21 cellular contexts compared by ENCODE assay signal in genomic region chr4:86055898-86056297, GRCh38.
DNase-seq lines count a peak whose midpoint lies in the region; ATAC-seq and TF ChIP-seq lines count a peak whose summit lies in the region.
"Had no signal": no experiment of that assay in that cellular context is flagged by ENCODE, and none has a peak within 500 bp of the region (broad histone marks: within the 10 kb centered on the region; RNA-seq: fewer than 3 reads in every experiment).

No MANE protein-coding gene starts in this region.

- no TSS peak for BruUV-seq in HCT116 (replicated peaks; lab: Mats Ljungman, UMichigan)

- no peak overlapping the region for H3K4me3 Mint-ChIP-seq in activated T-cell treated with anti-CD3 and anti-CD28 coated beads, Interleukin-2, amount 50 U/mL, for 72 hours
- H3K4me3 Mint-ChIP-seq: immature natural killer cell; stimulated activated naive CD8-positive, alpha-beta T cell treated with anti-CD3 and anti-CD28 coated beads, Interleukin-15, Interleukin-2, amounts not matched to agents 100 ng/mL and 50 ng/mL, for 24 hours; type B pancreatic cell had no signal

- no peak overlapping the region for H3K9ac ChIP-seq in HCT116 (ENCODE audit: low read length)
- H3K9ac ChIP-seq: KMS-11 had no signal

- no peak overlapping the region for H3K27ac ChIP-seq in HCT116 (ENCODE audit: low read depth, low read length)
- H3K27ac ChIP-seq in right cardiac atrium (ENCODE audit: low read length): no peak overlapping the region
- H3K27ac ChIP-seq: KMS-11, sigmoid colon had no signal

- no peak for ATAC-seq in HCT116
- ATAC-seq in activated CD4-positive, CD25-positive, alpha-beta regulatory T cell treated with anti-CD3 and anti-CD28 coated beads, Interleukin-2, amount 50 U/mL, for 24 hours: no peak
- no peak for ATAC-seq in right cardiac atrium
- ATAC-seq in activated T-cell treated with anti-CD3 and anti-CD28 coated beads, Interleukin-2, amount 50 U/mL, for 72 hours (replicated peaks in 1 of 2): no peak
- ATAC-seq: activated naive CD4-positive, alpha-beta T cell treated with anti-CD3 and anti-CD28 coated beads, Interleukin-2, amount 50 U/mL, for 72 hours had no signal

- no peaks in the 10 kb centered on the region for H3K9me2 ChIP-seq in HCT116 (ENCODE audit: insufficient read depth)

- H3K4me1 Mint-ChIP-seq in activated T-cell treated with anti-CD3 and anti-CD28 coated beads, Interleukin-2, amount 50 U/mL, for 72 hours (ENCODE audit: low read depth): no peaks in the 10 kb centered on the region
- H3K4me1 Mint-ChIP-seq: immature natural killer cell had no signal

- H2AFZ ChIP-seq in HCT116 (ENCODE audit: low read depth, low read length, poor library complexity, severe bottlenecking): peak overlapping the region; percentile 37

- no peaks in the 10 kb centered on the region for H3K36me3 Mint-ChIP-seq in activated T-cell treated with anti-CD3 and anti-CD28 coated beads, Interleukin-2, amount 50 U/mL, for 72 hours (ENCODE audit: insufficient read depth in 2 of 2)
- H3K36me3 Mint-ChIP-seq: activated naive CD4-positive, alpha-beta T cell treated with anti-CD3 and anti-CD28 coated beads, Interleukin-2, amount 50 U/mL, for 72 hours; immature natural killer cell; type B pancreatic cell had no signal

- no peaks in the 10 kb centered on the region for H3K27me3 ChIP-seq in HCT116 (ENCODE audit: insufficient read depth, low read length)
- no peaks in the 10 kb centered on the region for H3K27me3 ChIP-seq in right cardiac atrium (ENCODE audit: control insufficient read depth, insufficient read depth)
- H3K27me3 ChIP-seq: sigmoid colon had no signal

- DNase-seq in HCT116 (ENCODE audit: low read depth, low spot score) (peak; percentile 19), RPMI7951 (ENCODE audit: low read depth) (peak; percentile 39), dermis blood vessel endothelial cell (peak; percentile 24), non-pigmented ciliary epithelial cell (ENCODE audit: low read depth) (peak; percentile 55), right cardiac atrium (no peak), activated gamma-delta T cell treated with Interleukin-2 at 50 U/mL for 16 hours (no peak)
- no peak for DNase-seq in activated T-cell treated with anti-CD3 and anti-CD28 coated beads, Interleukin-2, amount 50 U/mL, for 72 hours
- DNase-seq: activated CD4-positive, CD25-positive, alpha-beta regulatory T cell; activated CD8-positive, alpha-beta memory T cell treated with anti-CD3 and anti-CD28 coated beads for 24 hours; AML-193; immature natural killer cell; NCI-H1092; NCI-H510A; Right ventricle myocardium superior; sigmoid colon; T-helper 1 cell had no signal

- TF ChIP-seq POLR2A in HCT116 (IDR thresholded peaks at IDR 0.05; ENCODE audit: borderline replicate concordance, extremely low read depth, insufficient read depth, insufficient read length): no peak

- H3K9me3 Mint-ChIP-seq in activated T-cell treated with anti-CD3 and anti-CD28 coated beads, Interleukin-2, amount 50 U/mL, for 72 hours: peaks cover 0 to 1% of the 10 kb centered on the region in 2 donors
- H3K9me3 Mint-ChIP-seq: stimulated activated naive CD8-positive, alpha-beta T cell treated with anti-CD3 and anti-CD28 coated beads, Interleukin-15, Interleukin-2, amounts not matched to agents 100 ng/mL and 50 ng/mL, for 24 hours; type B pancreatic cell had no signal

- H3K27ac Mint-ChIP-seq in activated T-cell treated with anti-CD3 and anti-CD28 coated beads, Interleukin-2, amount 50 U/mL, for 72 hours: no peak overlapping the region
- H3K27ac Mint-ChIP-seq: activated naive CD4-positive, alpha-beta T cell treated with anti-CD3 and anti-CD28 coated beads, Interleukin-2, amount 50 U/mL, for 72 hours; immature natural killer cell; stimulated activated naive CD8-positive, alpha-beta T cell treated with anti-CD3 and anti-CD28 coated beads, Interleukin-15, Interleukin-2, amounts not matched to agents 100 ng/mL and 50 ng/mL, for 24 hours; type B pancreatic cell had no signal

- H4K20me1 ChIP-seq in HCT116 (ENCODE audit: insufficient read depth): no peaks in the 10 kb centered on the region

- H3K79me2 ChIP-seq in HCT116 (ENCODE audit: insufficient read depth, low read length): no peaks in the 10 kb centered on the region

- H3K4me2 ChIP-seq in HCT116 (ENCODE audit: low read length): peak overlapping the region; percentile 32; the same call in 1 of the 2 replicates
- H3K4me2 ChIP-seq: KMS-11 had no signal

- 34% methylated on average over 1 of the region's 1 CpG for WGBS in right cardiac atrium

- RAD21 ChIA-PET in HCT116 (lab: Charles Lee; ENCODE audit: low non-redundant PET in 1 of 2, low total read pairs in 2 of 2, uncharacterized antibody in 2 of 2, unreplicated experiment in 2 of 2): no interaction called here

- CTCF ChIA-PET in HCT116 (lab: Charles Lee): no interaction called here

- H3K36me3 ChIP-seq in HCT116 (ENCODE audit: control insufficient read depth in 1 of 2, insufficient read depth in 2 of 2, low read length in 2 of 2): no peaks in the 10 kb centered on the region
- H3K36me3 ChIP-seq: sigmoid colon had no signal

- TF ChIP-seq RAD21 in HCT116 (IDR thresholded peaks at IDR 0.05; ENCODE audit: low read depth): no peak

- TF ChIP-seq CTCF in HCT116 (IDR thresholded peaks at IDR 0.05 in 2 of 3, conservative IDR thresholded peaks at IDR 0.05 in 1 of 3; ENCODE audit: borderline replicate concordance in 1 of 3, insufficient read depth in 1 of 3, low read depth in 2 of 3, low read length in 2 of 3): no peak

- POLR2A ChIA-PET in HCT116 (lab: Charles Lee): no interaction called here

- intact Hi-C loops in HCT116 (cut with micrococcal nuclease): no loop called here
- intact Hi-C loops in right cardiac atrium (cut with DNase I): no loop called here

- H3K27me3 Mint-ChIP-seq in activated T-cell treated with anti-CD3 and anti-CD28 coated beads, Interleukin-2, amount 50 U/mL, for 72 hours (ENCODE audit: low read depth): no peaks in the 10 kb centered on the region
- H3K27me3 Mint-ChIP-seq: type B pancreatic cell had no signal

- H3K4me1 ChIP-seq in HCT116 (ENCODE audit: control insufficient read depth in 1 of 2, insufficient read depth in 2 of 2, low read length in 2 of 2) (peaks cover 0 to 8% of the 10 kb centered on the region in 2 experiments; a peak in 3 of 4 replicates), right cardiac atrium (ENCODE audit: control insufficient read depth, insufficient read depth, low read length) (no peaks in the 10 kb centered on the region)
- H3K4me1 ChIP-seq: sigmoid colon had no signal

- H3K4me3 ChIP-seq in HCT116 (replicated peaks in 1 of 2; ENCODE audit: low read depth in 1 of 2, low read length in 2 of 2): no peak overlapping the region
- H3K4me3 ChIP-seq in right cardiac atrium (ENCODE audit: low read length): no peak overlapping the region
- H3K4me3 ChIP-seq: sigmoid colon had no signal

- no peaks in the 10 kb centered on the region for H3K9me3 ChIP-seq in HCT116 (ENCODE audit: control insufficient read depth in 1 of 2, insufficient read depth in 1 of 2, low read depth in 1 of 2, low read length in 2 of 2)
- H3K9me3 ChIP-seq in right cardiac atrium (ENCODE audit: control insufficient read depth, low read length): no peaks in the 10 kb centered on the region
- H3K9me3 ChIP-seq: sigmoid colon had no signal

TF ChIP-seq in HCT116, 20 proteins besides CTCF, POLR2A, EP300 and RAD21:
- peak; percentile 51 for TF ChIP-seq TCF7L2 (IDR thresholded peaks at IDR 0.05; ENCODE audit: borderline replicate concordance, extremely low read depth, insufficient read depth, insufficient read length)
- TF ChIP-seq ELF1 (IDR thresholded peaks at IDR 0.05; ENCODE audit: borderline replicate concordance, low read depth): no peak
- TF ChIP-seq ZFX (IDR thresholded peaks at IDR 0.05): no peak
- TF ChIP-seq EZH2 (IDR thresholded peaks at IDR 0.05): no peak
- TF ChIP-seq CEBPB (IDR thresholded peaks at IDR 0.05; ENCODE audit: low read depth): no peak
- TF ChIP-seq ZBTB33 (IDR thresholded peaks at IDR 0.05; ENCODE audit: extremely low read depth, insufficient replicate concordance, low read length): no peak
- TF ChIP-seq ZNF274 (IDR thresholded peaks at IDR 0.05; ENCODE audit: low read depth, low read length): no peak
- no peak for TF ChIP-seq POLR2AphosphoS5 (IDR thresholded peaks at IDR 0.05; ENCODE audit: low read depth, low read length)
- TF ChIP-seq JUND (IDR thresholded peaks at IDR 0.05): peak; percentile 48
- TF ChIP-seq FOSL1 (IDR thresholded peaks at IDR 0.05; ENCODE audit: low read depth): peak; percentile 53
- no peak for TF ChIP-seq ATF3 (IDR thresholded peaks at IDR 0.05)
- TF ChIP-seq SIN3A (IDR thresholded peaks at IDR 0.05; ENCODE audit: low read depth): no peak

Comparison
In these comparisons a context has a peak if more than half of its experiments do, and no peak if none do; other contexts are left out.
1. DNase-seq: peak in HCT116 (single experiment), RPMI7951 (single experiment), dermis blood vessel endothelial cell (single experiment) and non-pigmented ciliary epithelial cell (single experiment); none in right cardiac atrium (0 of 3), activated T-cell treated with anti-CD3 and anti-CD28 coated beads, Interleukin-2, amount 50 U/mL, for 72 hours (0 of 2) and activated gamma-delta T cell treated with Interleukin-2 at 50 U/mL for 16 hours (single experiment).